In the genomic region with DNA sequence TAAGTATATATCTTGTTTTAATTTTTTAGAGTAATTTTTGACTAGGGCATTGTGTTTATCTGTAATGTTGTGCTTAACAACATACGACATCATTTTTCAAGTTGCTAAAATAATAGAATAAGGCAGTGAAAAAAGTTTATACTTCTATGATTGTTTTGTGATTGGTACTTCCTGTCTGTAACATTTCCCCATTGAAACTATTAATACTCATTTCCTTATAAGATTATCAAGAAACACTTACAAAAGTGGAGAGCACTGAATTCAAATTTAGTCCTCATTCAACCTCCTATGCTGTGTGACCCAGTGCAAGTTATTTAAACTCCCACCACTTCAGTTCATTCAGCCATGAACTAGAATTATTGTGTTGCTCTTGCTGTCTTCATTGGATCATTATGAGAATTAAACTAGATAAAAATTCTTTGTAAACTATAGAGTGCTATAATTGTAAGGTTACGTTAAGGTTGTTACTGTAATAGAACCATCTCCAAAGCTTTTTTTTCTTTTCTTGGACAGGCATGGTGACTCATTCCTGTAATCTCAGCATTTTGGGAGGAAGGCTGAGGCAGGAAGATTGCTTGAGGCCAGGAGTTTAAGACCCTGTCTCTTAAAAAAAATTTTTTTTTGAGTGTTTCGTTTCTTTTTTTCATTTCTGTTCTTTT, we compare ENCODE assay signal across 15 cellular contexts. TPM values are rescaled to one million over a fixed set of nuclear protein-coding genes. Genes with fewer than 3 reads are reported as not detected.
DNase-seq lines count a peak whose midpoint lies in the region; ATAC-seq and TF ChIP-seq lines count a peak whose summit lies in the region.
"Had no signal": no experiment of that assay in that cellular context is flagged by ENCODE, and none has a peak within 500 bp of the region (broad histone marks: within the 10 kb centered on the region; RNA-seq: fewer than 3 reads in every experiment).

No MANE protein-coding gene starts in this region.

- peaks cover 35% of the 10 kb centered on the region for H3K79me2 ChIP-seq in DND-41 (ENCODE audit: insufficient read depth, low read length)

- no peak overlapping the region for H3K27ac ChIP-seq in DND-41 (ENCODE audit: low read length)
- peak overlapping the region; percentile 87 for H3K27ac ChIP-seq in brain microvascular endothelial cell
- H3K27ac ChIP-seq in psoas muscle, result no peak overlapping the region

- in situ Hi-C loops in brain microvascular endothelial cell (cut with HindIII; ENCODE audit: low pct_ligation_motif_present, low sequenced_read_pairs), result no loop called here

- 54 to 57% (median 55%) methylated on average over 3 of the region's 3 CpGs for WGBS in psoas muscle, 3 donors

- H3K36me3 Mint-ChIP-seq in nephron (ENCODE audit: low read depth), result peaks cover 29% of the 10 kb centered on the region

- intact Hi-C loops in psoas muscle (cut with DNase I), result loop anchor here (10.0 kb wide), 4 partner anchors 75 to 965 kb away; partner anchors contain the start of gene MEIS1 (in 1 of the 2)

- no peak overlapping the region; a peak in 1 of 4 replicates for H3K4me3 ChIP-seq in DND-41 (ENCODE audit: low read depth in 1 of 2, low read length in 2 of 2)
- H3K4me3 ChIP-seq in brain microvascular endothelial cell (ENCODE audit: low read depth, low read length), result no peak overlapping the region
- no peak overlapping the region for H3K4me3 ChIP-seq in psoas muscle
- H3K4me3 ChIP-seq: stomach had no signal

- H4K20me1 ChIP-seq in DND-41 (ENCODE audit: insufficient read depth, low read length), result no peaks in the 10 kb centered on the region

- peaks cover 23% of the 10 kb centered on the region for H3K4me1 Mint-ChIP-seq in nephron

- H3K27ac Mint-ChIP-seq in nephron, result peak overlapping the region; percentile 57 to 80 (median 65)
- H3K27ac Mint-ChIP-seq: activated CD4-positive, alpha-beta T cell treated with anti-CD3 and anti-CD28 coated beads, Interleukin-2, amount 10 ng/mL, durations not matched to agents 7 days and 5 days; activated naive CD4-positive, alpha-beta T cell treated with anti-CD3 and anti-CD28 coated beads, Interleukin-2, amount 50 U/mL, for 24 hours had no signal

- peak overlapping the region; percentile 45 to 77 (median 59) for H3K4me3 Mint-ChIP-seq in nephron
- H3K4me3 Mint-ChIP-seq: activated CD4-positive, alpha-beta T cell treated with anti-CD3 and anti-CD28 coated beads, Interleukin-2, amount 10 ng/mL, durations not matched to agents 7 days and 5 days; activated naive CD4-positive, alpha-beta T cell treated with anti-CD3 and anti-CD28 coated beads, Interleukin-2, amount 50 U/mL, for 24 hours had no signal

- H3K9ac ChIP-seq in DND-41 (ENCODE audit: low read depth, low read length), result no peak overlapping the region

- H3K4me2 ChIP-seq in DND-41 (ENCODE audit: insufficient read depth, low read length), result peak overlapping the region; percentile 67; the same call in 1 of the 2 replicates

- no peaks in the 10 kb centered on the region for H3K9me3 Mint-ChIP-seq in nephron
- H3K9me3 Mint-ChIP-seq: activated CD4-positive, alpha-beta T cell treated with anti-CD3 and anti-CD28 coated beads, Interleukin-2, amount 10 ng/mL, durations not matched to agents 7 days and 5 days; activated naive CD4-positive, alpha-beta T cell treated with anti-CD3 and anti-CD28 coated beads, Interleukin-2, amount 50 U/mL, for 24 hours; CD8-positive, alpha-beta memory T cell had no signal

- no peak overlapping the region for H2AFZ ChIP-seq in DND-41 (ENCODE audit: low read depth, low read length)

- H3K4me1 ChIP-seq in DND-41 (ENCODE audit: insufficient read depth, low read length), result peaks cover 31% of the 10 kb centered on the region
- H3K4me1 ChIP-seq in psoas muscle, result peaks cover 4% of the 10 kb centered on the region

- H3K27me3 ChIP-seq in DND-41 (ENCODE audit: insufficient read depth, low read length, poor library complexity), result no peaks in the 10 kb centered on the region
- no peaks in the 10 kb centered on the region for H3K27me3 ChIP-seq in brain microvascular endothelial cell (replicated peaks)
- no peaks in the 10 kb centered on the region for H3K27me3 ChIP-seq in psoas muscle (ENCODE audit: insufficient read depth in 3 of 3, low read length in 2 of 3)
- H3K27me3 ChIP-seq: stomach had no signal

- H3K9me3 ChIP-seq in DND-41 (ENCODE audit: insufficient read depth, low read length, severe bottlenecking), result no peaks in the 10 kb centered on the region
- no peaks in the 10 kb centered on the region for H3K9me3 ChIP-seq in psoas muscle
- H3K9me3 ChIP-seq: stomach had no signal

- no peak for DNase-seq in DND-41
- DNase-seq in NCI-H226, result peak; percentile 68
- peak; percentile 49 for DNase-seq in brain microvascular endothelial cell
- DNase-seq in NCI-H187 treated with DMSO at 0.1 percent for 48 hours (lab: John Stamatoyannopoulos, UW), result no peak
- no peak for DNase-seq in activated CD4-positive, alpha-beta T cell treated with anti-CD3 and anti-CD28 coated beads, Interleukin-2, amount 50 U/mL, for 1 hour
- no peak for DNase-seq in NCI-H1694 treated with DMSO at 0.1 percent for 48 hours (lab: John Stamatoyannopoulos, UW)
- DNase-seq in psoas muscle, result no peak
- DNase-seq: activated CD4-positive, alpha-beta T cell treated with anti-CD3 and anti-CD28 coated beads, Interleukin-2, amount 10 ng/mL, durations not matched to agents 7 days and 5 days; CD8-positive, alpha-beta memory T cell; NCI-H2171; SIG-M5; stimulated activated CD4-positive, alpha-beta T cell treated with anti-CD3 and anti-CD28 coated beads, Interleukin-1b, Interleukin-23, amount 100 ng/mL, for 48 hours; stomach had no signal

- ATAC-seq in DND-41 (ENCODE audit: insufficient read depth, low read depth) (no peak), psoas muscle (no peak)

- TF ChIP-seq CTCF in DND-41 (IDR thresholded peaks at IDR 0.05; ENCODE audit: borderline replicate concordance, extremely low read depth, low read length, poor library complexity, severe bottlenecking) (no peak), brain microvascular endothelial cell (IDR thresholded peaks at IDR 0.05; ENCODE audit: low read depth, low read length, missing control alignments) (no peak), nephron (IDR thresholded peaks at IDR 0.05; ENCODE audit: unreplicated experiment in 3 of 3) (no peak), psoas muscle (IDR thresholded peaks at IDR 0.05) (no peak)

- H3K27me3 Mint-ChIP-seq in nephron (ENCODE audit: low read depth), result no peaks in the 10 kb centered on the region
- H3K27me3 Mint-ChIP-seq: activated CD4-positive, alpha-beta T cell treated with anti-CD3 and anti-CD28 coated beads, Interleukin-2, amount 10 ng/mL, durations not matched to agents 7 days and 5 days; activated naive CD4-positive, alpha-beta T cell treated with anti-CD3 and anti-CD28 coated beads, Interleukin-2, amount 50 U/mL, for 24 hours; CD8-positive, alpha-beta memory T cell had no signal

- peaks cover 52% of the 10 kb centered on the region for H3K36me3 ChIP-seq in DND-41 (ENCODE audit: insufficient read depth, low read length)
- peaks cover 13% of the 10 kb centered on the region for H3K36me3 ChIP-seq in brain microvascular endothelial cell (replicated peaks)
- H3K36me3 ChIP-seq in psoas muscle (ENCODE audit: insufficient read depth in 1 of 2, low read depth in 1 of 2), result peaks cover 0 to 59% of the 10 kb centered on the region in 2 donors

RNA-seq across cellular contexts. Expression of gene ETAA1, which starts 2.8 kb away (rescaled TPM):
- total RNA-seq in psoas muscle, result 1 to 10 TPM; 2.7 to 3.6 (median 2.9) TPM
- 1 to 10 TPM; 1.9 to 3.8 (median 2.4) TPM for polyA plus RNA-seq in psoas muscle

Comparison
In these comparisons a context has a peak if more than half of its experiments do, and no peak if none do; other contexts are left out.
1. DNase-seq: peak in NCI-H226 (single experiment) and brain microvascular endothelial cell (single experiment); none in DND-41 (single experiment), NCI-H187 treated with DMSO at 0.1 percent for 48 hours (single experiment), activated CD4-positive, alpha-beta T cell treated with anti-CD3 and anti-CD28 coated beads, Interleukin-2, amount 50 U/mL, for 1 hour (single experiment), NCI-H1694 treated with DMSO at 0.1 percent for 48 hours (single experiment) and psoas muscle (0 of 2).